In genomic region chr5:91469517-91470165, GRCh38 we compare ENCODE assay signal across 10 cellular contexts.
DNase-seq lines count a peak whose midpoint lies in the region; ATAC-seq and TF ChIP-seq lines count a peak whose summit lies in the region.
"Had no signal": no experiment of that assay in that cellular context is flagged by ENCODE, and none has a peak within 500 bp of the region (broad histone marks: within the 10 kb centered on the region; RNA-seq: fewer than 3 reads in every experiment).

No MANE protein-coding gene starts in this region.

- peaks cover 4% of the 10 kb centered on the region for H3K9me3 Mint-ChIP-seq in activated naive CD8-positive, alpha-beta T cell treated with anti-CD3 and anti-CD28 coated beads for 36 hours

- H3K4me1 ChIP-seq in thoracic aorta (ENCODE audit: control insufficient read depth in 1 of 2, low read depth in 2 of 2), result peaks cover 12 to 24% of the 10 kb centered on the region in 2 donors

- no peak for TF ChIP-seq CTCF in thoracic aorta (IDR thresholded peaks at IDR 0.05)

- no peak overlapping the region for H3K4me3 Mint-ChIP-seq in activated naive CD8-positive, alpha-beta T cell treated with anti-CD3 and anti-CD28 coated beads for 36 hours

- no peaks in the 10 kb centered on the region for H3K27me3 Mint-ChIP-seq in activated naive CD8-positive, alpha-beta T cell treated with anti-CD3 and anti-CD28 coated beads for 36 hours

- no peaks in the 10 kb centered on the region for H3K9me3 ChIP-seq in thoracic aorta

- intact Hi-C loops in left colon (cut with DNase I, micrococcal nuclease), result no loop called here

- no peaks in the 10 kb centered on the region for H3K27me3 ChIP-seq in thoracic aorta (replicated peaks; ENCODE audit: insufficient read depth)

- peak overlapping the region; percentile 45 for H3K4me3 ChIP-seq in thoracic aorta
- H3K4me3 ChIP-seq: skin epidermis had no signal

- peak overlapping the region; percentile 51 to 61 for H3K27ac ChIP-seq in thoracic aorta

- no peaks in the 10 kb centered on the region for H3K36me3 ChIP-seq in thoracic aorta

- ATAC-seq in left colon (peak; percentile 52), thoracic aorta (ENCODE audit: insufficient number of reproducible peaks, low FRiP score, low read depth) (peak; percentile 69), GM21367 (IDR thresholded peaks at IDR 0.05; ENCODE audit: unreplicated experiment) (no peak)

- DNase-seq in LoVo (ENCODE audit: low spot score) (peak; percentile 53), left colon (peak in 1 of 2 donors; percentile 25), thoracic aorta (ENCODE audit: low spot score) (no peak), NCI-H1930 (lab: John Stamatoyannopoulos, UW) (no peak), NCI-H82 treated with DMSO at 0.1 percent for 48 hours (lab: John Stamatoyannopoulos, UW; ENCODE audit: unreplicated experiment) (no peak), GM19238 (ENCODE audit: insufficient read length, low spot score) (no peak)
- DNase-seq in activated naive CD8-positive, alpha-beta T cell treated with anti-CD3 and anti-CD28 coated beads for 36 hours, result no peak
- DNase-seq: NK-92 treated with Interleukin-12 subunit alpha and Interleukin-12 subunit beta, amount 100 ng/mL, for 24 hours had no signal

- peak overlapping the region; percentile 9 for H3K27ac Mint-ChIP-seq in activated naive CD8-positive, alpha-beta T cell treated with anti-CD3 and anti-CD28 coated beads for 36 hours

- H3K4me1 Mint-ChIP-seq in activated naive CD8-positive, alpha-beta T cell treated with anti-CD3 and anti-CD28 coated beads for 36 hours, result peaks cover 17% of the 10 kb centered on the region

- H3K36me3 Mint-ChIP-seq in activated naive CD8-positive, alpha-beta T cell treated with anti-CD3 and anti-CD28 coated beads for 36 hours, result no peaks in the 10 kb centered on the region
